In the genomic region with DNA sequence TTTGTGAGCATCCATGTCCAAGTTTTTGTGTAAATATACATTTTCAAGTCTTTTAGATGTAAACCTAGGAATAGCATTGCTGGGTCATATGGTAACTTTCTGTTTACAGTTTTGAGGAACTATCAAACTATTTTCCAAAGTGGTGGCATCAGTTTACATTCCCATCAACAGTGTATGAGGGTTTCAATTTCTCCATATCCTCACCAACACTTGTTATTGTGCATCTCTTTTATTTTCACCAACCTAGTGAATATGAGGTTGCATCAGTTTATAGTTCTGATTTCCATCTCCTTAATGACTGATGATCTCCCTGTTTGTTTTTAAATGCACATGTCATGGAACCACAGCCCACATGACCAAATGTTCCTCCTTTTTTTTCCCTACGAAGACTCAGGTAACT, we compare ENCODE assay signal across 11 cellular contexts.
"Had no signal": no experiment of that assay in that cellular context is flagged by ENCODE, and none has a peak within 500 bp of the region (broad histone marks: within the 10 kb centered on the region; RNA-seq: fewer than 3 reads in every experiment).

No MANE protein-coding gene starts in this region.

- FAIRE-seq: H1, H54 had no signal

- H3K4me3 Mint-ChIP-seq: GM23338, H9, HFFc6 had no signal

- H3K4me1 ChIP-seq: HAP-1 had no signal

- H3K9ac ChIP-seq: GM23248 had no signal

- H3K9me3 Mint-ChIP-seq: HFFc6 had no signal

- DNase-seq: GM23248, GOT3, H7, H9, HCEC 1CT, HFFc6 had no signal

- H3K27ac ChIP-seq: GM23248 had no signal

- H3K9me3 ChIP-seq: HAP-1 had no signal

- ATAC-seq: GM23338, HCT116 had no signal

- H3K36me3 ChIP-seq: HAP-1 had no signal

- H2AFZ ChIP-seq: GM23248, GM23338 had no signal

- H3K27ac Mint-ChIP-seq: GM23338, H9, HFFc6 had no signal

- H3K4me2 ChIP-seq: GM23338 had no signal

- H3K4me3 ChIP-seq: GM23248, GM23338, HAP-1 had no signal
